ENCODE assay signal across 34 cellular contexts in genomic region chr7:23397241-23397640, GRCh38.
"Had no signal": no experiment of that assay in that cellular context is flagged by ENCODE, and none has a peak within 500 bp of the region (broad histone marks: within the 10 kb centered on the region; RNA-seq: fewer than 3 reads in every experiment).

No MANE protein-coding gene starts in this region.

- H3K4me1 Mint-ChIP-seq: activated naive CD4-positive, alpha-beta T cell treated with anti-CD3 and anti-CD28 coated beads, Interleukin-2, amount 10 ng/mL, durations not matched to agents 7 days and 5 days; activated naive CD8-positive, alpha-beta T cell treated with anti-CD3 and anti-CD28 coated beads, Interleukin-2, amount 10 ng/mL, durations not matched to agents 7 days and 5 days; stimulated activated naive B cell treated with anti-CD40 and anti-IgM and Interleukin-4, amounts not matched to agents 10 μg/mL and 1 μg/mL and 100 μg/mL, for 72 hours had no signal

- H3K4me1 ChIP-seq: ascending aorta, prostate gland, thyroid gland, upper lobe of left lung, vagina had no signal

- H3K9me3 Mint-ChIP-seq: activated CD4-positive, alpha-beta memory T cell treated with anti-CD3 and anti-CD28 coated beads for 36 hours; activated naive CD4-positive, alpha-beta T cell treated with anti-CD3 and anti-CD28 coated beads, Interleukin-2, amount 10 ng/mL, durations not matched to agents 7 days and 5 days; activated naive CD8-positive, alpha-beta T cell treated with anti-CD3 and anti-CD28 coated beads, Interleukin-2, amount 10 ng/mL, durations not matched to agents 7 days and 5 days; activated T-cell treated with anti-CD3 and anti-CD28 coated beads, Interleukin-2, amount 50 U/mL, for 24 hours; nephron; stimulated activated naive B cell treated with anti-CD40 and anti-IgM and Interleukin-4, amounts not matched to agents 10 μg/mL and 1 μg/mL and 100 μg/mL, for 72 hours had no signal

- ATAC-seq: activated CD4-positive, CD25-positive, alpha-beta regulatory T cell treated with anti-CD3 and anti-CD28 coated beads, Interleukin-2, amount 50 U/mL, for 24 hours; gastroesophageal sphincter; left cardiac atrium; left ventricle myocardium superior; stimulated activated naive B cell treated with anti-CD40 and anti-IgM and Interleukin-4, amounts not matched to agents 10 μg/mL and 1 μg/mL and 100 μg/mL, for 72 hours had no signal

- H3K27me3 ChIP-seq: ascending aorta, cardiac muscle cell, dorsolateral prefrontal cortex, gastroesophageal sphincter, neutrophil, ovary, stomach, thyroid gland, upper lobe of left lung, vagina had no signal

- H3K36me3 ChIP-seq: ascending aorta, cardiac muscle cell, gastroesophageal sphincter, neutrophil, ovary, prostate gland, stomach, thyroid gland, upper lobe of left lung, vagina had no signal

- H3K4me3 Mint-ChIP-seq: activated CD4-positive, alpha-beta memory T cell treated with anti-CD3 and anti-CD28 coated beads for 36 hours; activated naive CD4-positive, alpha-beta T cell treated with anti-CD3 and anti-CD28 coated beads, Interleukin-2, amount 10 ng/mL, durations not matched to agents 7 days and 5 days; activated naive CD8-positive, alpha-beta T cell treated with anti-CD3 and anti-CD28 coated beads, Interleukin-2, amount 10 ng/mL, durations not matched to agents 7 days and 5 days; activated T-cell treated with anti-CD3 and anti-CD28 coated beads, Interleukin-2, amount 50 U/mL, for 24 hours; nephron; stimulated activated naive B cell treated with anti-CD40 and anti-IgM and Interleukin-4, amounts not matched to agents 10 μg/mL and 1 μg/mL and 100 μg/mL, for 72 hours had no signal

- DNase-seq: activated CD4-positive, alpha-beta memory T cell treated with anti-CD3 and anti-CD28 coated beads for 36 hours; activated CD4-positive, alpha-beta T cell treated with anti-CD3 and anti-CD28 coated beads for 48 hours; activated CD8-positive, alpha-beta memory T cell treated with anti-CD3 and anti-CD28 coated beads, Interleukin-2, amount 50 U/mL, for 4 hours; activated gamma-delta T cell; activated naive CD4-positive, alpha-beta T cell treated with anti-CD3 and anti-CD28 coated beads, Interleukin-2, amount 10 ng/mL, durations not matched to agents 7 days and 5 days; activated naive CD8-positive, alpha-beta T cell treated with anti-CD3 and anti-CD28 coated beads, Interleukin-2, amount 10 ng/mL, durations not matched to agents 7 days and 5 days; activated T-cell treated with anti-CD3 and anti-CD28 coated beads, Interleukin-2, amount 50 U/mL, for 24 hours; cerebellar nuclear complex; dorsolateral prefrontal cortex; effector memory CD4-positive, alpha-beta T cell; erythroblast; hippocampal formation; left cardiac atrium; left ventricle myocardium superior; ovary; retina; stimulated activated CD4-positive, alpha-beta T cell treated with anti-CD3 and anti-CD28 coated beads, Interleukin-15, amount 100 ng/mL, for 24 hours; stimulated activated CD4-positive, alpha-beta T cell treated with anti-CD3 and anti-CD28 coated beads, Interleukin-2, amount 100 ng/mL, for 24 hours; stimulated activated naive B cell treated with anti-CD40 and anti-IgM and Interleukin-4, amounts not matched to agents 10 μg/mL and 1 μg/mL and 100 μg/mL, for 72 hours; stomach; thyroid gland; upper lobe of left lung had no signal

- H3K4me3 ChIP-seq: ascending aorta, cardiac muscle cell, coronary artery, dorsolateral prefrontal cortex, gastroesophageal sphincter, ovary, prostate gland, stomach, thyroid gland, upper lobe of left lung, vagina had no signal

- H3K9me3 ChIP-seq: ascending aorta, gastroesophageal sphincter, neutrophil, ovary, prostate gland, stomach, thyroid gland, upper lobe of left lung, vagina had no signal

- H3K36me3 Mint-ChIP-seq: activated CD4-positive, alpha-beta memory T cell treated with anti-CD3 and anti-CD28 coated beads for 36 hours; activated naive CD4-positive, alpha-beta T cell treated with anti-CD3 and anti-CD28 coated beads, Interleukin-2, amount 10 ng/mL, durations not matched to agents 7 days and 5 days; activated naive CD8-positive, alpha-beta T cell treated with anti-CD3 and anti-CD28 coated beads, Interleukin-2, amount 10 ng/mL, durations not matched to agents 7 days and 5 days; stimulated activated naive B cell treated with anti-CD40 and anti-IgM and Interleukin-4, amounts not matched to agents 10 μg/mL and 1 μg/mL and 100 μg/mL, for 72 hours had no signal

- FAIRE-seq: keratinocyte had no signal

- H3K27ac Mint-ChIP-seq: activated CD4-positive, alpha-beta memory T cell treated with anti-CD3 and anti-CD28 coated beads for 36 hours; activated naive CD4-positive, alpha-beta T cell treated with anti-CD3 and anti-CD28 coated beads, Interleukin-2, amount 10 ng/mL, durations not matched to agents 7 days and 5 days; activated naive CD8-positive, alpha-beta T cell treated with anti-CD3 and anti-CD28 coated beads, Interleukin-2, amount 10 ng/mL, durations not matched to agents 7 days and 5 days; activated T-cell treated with anti-CD3 and anti-CD28 coated beads, Interleukin-2, amount 50 U/mL, for 24 hours; nephron; stimulated activated naive B cell treated with anti-CD40 and anti-IgM and Interleukin-4, amounts not matched to agents 10 μg/mL and 1 μg/mL and 100 μg/mL, for 72 hours had no signal

- H3K27me3 Mint-ChIP-seq: brain; stimulated activated naive B cell treated with anti-CD40 and anti-IgM and Interleukin-4, amounts not matched to agents 10 μg/mL and 1 μg/mL and 100 μg/mL, for 72 hours had no signal

- H3K27ac ChIP-seq: ascending aorta, cardiac muscle cell, coronary artery, dorsolateral prefrontal cortex, gastroesophageal sphincter, neutrophil, ovary, prostate gland, thyroid gland, upper lobe of left lung, vagina, VCaP had no signal
